ENCODE assay signal across 8 cellular contexts in genomic region chr16:51982715-51983680, GRCh38.
A peak's percentile ranks its signal among the peaks of the same experiment; 100 is the strongest.
DNase-seq lines count a peak whose midpoint lies in the region; ATAC-seq, FAIRE-seq and TF ChIP-seq lines count a peak whose summit lies in the region.

No MANE protein-coding gene starts in this region.

- H3K27ac ChIP-seq in astrocyte (ENCODE audit: low read depth, low read length) = no peak overlapping the region
- H3K27ac ChIP-seq in substantia nigra (ENCODE audit: low read depth, low read length, poor library complexity, severe bottlenecking) = no peak overlapping the region

- no peak overlapping the region for H3K4me2 ChIP-seq in astrocyte (ENCODE audit: low read length)

- H3K27me3 Mint-ChIP-seq in astrocyte (ENCODE audit: low read depth, unreplicated experiment) = peaks cover 22% of the 10 kb centered on the region

- peak; percentile 57 for ATAC-seq in Right ventricle myocardium superior (ENCODE audit: poor library complexity)
- ATAC-seq in Right ventricle myocardium inferior = no peak
- ATAC-seq in HG03378 (IDR thresholded peaks at IDR 0.05; ENCODE audit: unreplicated experiment) = peak; percentile 60
- no peak for ATAC-seq in GM21390 (IDR thresholded peaks at IDR 0.05; ENCODE audit: unreplicated experiment)

- H3K9me3 ChIP-seq in astrocyte (ENCODE audit: insufficient read depth, low read depth, low read length) = no peaks in the 10 kb centered on the region

- no peaks in the 10 kb centered on the region for H3K9me3 Mint-ChIP-seq in astrocyte (ENCODE audit: unreplicated experiment)

- no peak overlapping the region for H3K4me3 Mint-ChIP-seq in astrocyte (ENCODE audit: unreplicated experiment)

- no peaks in the 10 kb centered on the region for H4K20me1 ChIP-seq in astrocyte (ENCODE audit: insufficient read depth, low read length)

- H3K9ac ChIP-seq in astrocyte (ENCODE audit: low read length) = no peak overlapping the region

- H3K4me3 ChIP-seq in astrocyte (ENCODE audit: insufficient read depth, low read depth, low read length) = no peak overlapping the region

- DNase-seq in Right ventricle myocardium superior = no peak
- DNase-seq in Right ventricle myocardium inferior (ENCODE audit: missing footprints) = no peak
- peak; percentile 95 for DNase-seq in NCI-H510A treated with DMSO at 0.1 percent for 48 hours (lab: John Stamatoyannopoulos, UW)
- DNase-seq in astrocyte (ENCODE audit: low read depth) = peak; percentile 38
- peak; percentile 28 for DNase-seq in iPS DF 19.7 (ENCODE audit: low read depth, low spot score)
- peak in 26 of 49 donors; percentile 1 to 71 (median 28) for DNase-seq in substantia nigra (lab: John Stamatoyannopoulos, UW)

- no peaks in the 10 kb centered on the region for H3K4me1 Mint-ChIP-seq in astrocyte (ENCODE audit: low read depth, unreplicated experiment)

- peaks cover 5% of the 10 kb centered on the region for H3K27me3 ChIP-seq in astrocyte (ENCODE audit: insufficient read depth, low read length)

- peak; percentile 86 for FAIRE-seq in astrocyte (lab: Jason Lieb, UNC)

- no peaks in the 10 kb centered on the region for H3K79me2 ChIP-seq in astrocyte (ENCODE audit: insufficient read depth, low read length)

- intact Hi-C loops in Right ventricle myocardium superior (cut with DNase I) (no loop called here), Right ventricle myocardium inferior (cut with DNase I) (no loop called here)

- H2AFZ ChIP-seq in astrocyte (ENCODE audit: low read depth, low read length) = no peak overlapping the region

- H3K36me3 ChIP-seq in astrocyte (ENCODE audit: insufficient read depth, low read length) = no peaks in the 10 kb centered on the region

- no peak overlapping the region for H3K27ac Mint-ChIP-seq in astrocyte (ENCODE audit: unreplicated experiment)

- no peaks in the 10 kb centered on the region for H3K4me1 ChIP-seq in astrocyte (ENCODE audit: insufficient read depth, low read length)

- TF ChIP-seq CTCF in astrocyte (IDR thresholded peaks at IDR 0.05; ENCODE audit: insufficient read depth, low read depth, low read length) = peak; percentile 86

- H3K36me3 Mint-ChIP-seq in astrocyte (ENCODE audit: low read depth, unreplicated experiment) = no peaks in the 10 kb centered on the region

Comparison
In these comparisons a context has a peak if more than half of its experiments do, and no peak if none do; other contexts are left out.
1. ATAC-seq: peak in Right ventricle myocardium superior (single experiment) and HG03378 (single experiment); none in Right ventricle myocardium inferior (single experiment) and GM21390 (single experiment).
2. DNase-seq: peak in NCI-H510A treated with DMSO at 0.1 percent for 48 hours (single experiment), astrocyte (single experiment), iPS DF 19.7 (single experiment) and substantia nigra (26 of 49); none in Right ventricle myocardium superior (single experiment) and Right ventricle myocardium inferior (single experiment).